Comparison of ENCODE assay signal across 8 cellular contexts in genomic region chr14:89041245-89041585, GRCh38.
DNase-seq lines count a peak whose midpoint lies in the region; TF ChIP-seq lines count a peak whose summit lies in the region.

No MANE protein-coding gene starts in this region.

- H2AFZ ChIP-seq in osteoblast (ENCODE audit: low read length), result peak overlapping the region; percentile 96

- H3K27me3 ChIP-seq in duodenal mucosa (ENCODE audit: control insufficient read depth in 1 of 2, insufficient read depth in 2 of 2, low read length in 2 of 2), result no peaks in the 10 kb centered on the region
- peaks cover 11% of the 10 kb centered on the region for H3K27me3 ChIP-seq in osteoblast (ENCODE audit: insufficient read depth, low read length)

- no peaks in the 10 kb centered on the region for H4K20me1 ChIP-seq in osteoblast (ENCODE audit: insufficient read depth, low read length)

- H3K9me3 ChIP-seq in duodenal mucosa (ENCODE audit: control insufficient read depth in 1 of 2, low read length in 2 of 2) (peaks cover 3 to 8% of the 10 kb centered on the region in 2 donors), osteoblast (ENCODE audit: low read depth, low read length) (no peaks in the 10 kb centered on the region)

- peak overlapping the region; percentile 52 to 70 for H3K9ac ChIP-seq in duodenal mucosa (ENCODE audit: low read depth in 1 of 2, low read length in 2 of 2)

- H3K4me2 ChIP-seq in osteoblast (ENCODE audit: insufficient read depth, low read length), result peak overlapping the region; percentile 89

- peaks cover 15 to 16% of the 10 kb centered on the region in 2 donors for H3K4me1 ChIP-seq in duodenal mucosa (ENCODE audit: control insufficient read depth in 1 of 2, insufficient read depth in 2 of 2, low read length in 2 of 2)
- peaks cover 9% of the 10 kb centered on the region for H3K4me1 ChIP-seq in osteoblast (ENCODE audit: insufficient read depth, low read length)

- H3K27ac ChIP-seq in duodenal mucosa (ENCODE audit: low read depth, low read length), result peak overlapping the region; percentile 80
- peak overlapping the region; percentile 88 for H3K27ac ChIP-seq in osteoblast (ENCODE audit: low read depth, low read length)

- no peaks in the 10 kb centered on the region for H3K79me2 ChIP-seq in osteoblast (ENCODE audit: insufficient read depth, low read length)

- H3K36me3 ChIP-seq in duodenal mucosa (ENCODE audit: control insufficient read depth in 1 of 2, insufficient read depth in 2 of 2, low read length in 2 of 2) (no peaks in the 10 kb centered on the region), osteoblast (ENCODE audit: insufficient read depth, low read length) (no peaks in the 10 kb centered on the region)

- DNase-seq in Caki2 (ENCODE audit: low read depth), result peak; percentile 44
- DNase-seq in NCI-H2227 treated with DMSO at 0.1 percent for 48 hours (lab: John Stamatoyannopoulos, UW), result peak; percentile 21
- no peak for DNase-seq in osteoblast (ENCODE audit: insufficient read length, low spot score, missing footprints)
- no peak for DNase-seq in activated CD8-positive, alpha-beta memory T cell treated with anti-CD3 and anti-CD28 coated beads for 24 hours
- DNase-seq in RKO (ENCODE audit: low spot score), result no peak
- DNase-seq in inferior parietal cortex (ENCODE audit: extremely low spot score), result no peak
- DNase-seq in central memory CD4-positive, alpha-beta T cell, result no peak

- in situ Hi-C loops in Caki2 (cut with HindIII; ENCODE audit: low pct_unique_long_range_greater_than_20kb, low sequenced_read_pairs), result no loop called here

- no peak for TF ChIP-seq CTCF in osteoblast (IDR thresholded peaks at IDR 0.05; ENCODE audit: extremely low read depth, low read depth, low read length)

- H3K4me3 ChIP-seq in duodenal mucosa (ENCODE audit: low read depth in 1 of 2, low read length in 2 of 2) (peak overlapping the region; percentile 66 to 73), osteoblast (ENCODE audit: insufficient read depth, low read length) (peak overlapping the region; percentile 72)

Comparison
In these comparisons a context has a peak if more than half of its experiments do, and no peak if none do; other contexts are left out.
1. DNase-seq: peak in Caki2 (single experiment) and NCI-H2227 treated with DMSO at 0.1 percent for 48 hours (single experiment); none in osteoblast (single experiment), activated CD8-positive, alpha-beta memory T cell treated with anti-CD3 and anti-CD28 coated beads for 24 hours (single experiment), RKO (single experiment), inferior parietal cortex (single experiment) and central memory CD4-positive, alpha-beta T cell (single experiment).